ENCODE assay signal across 18 cellular contexts in the genomic region with DNA sequence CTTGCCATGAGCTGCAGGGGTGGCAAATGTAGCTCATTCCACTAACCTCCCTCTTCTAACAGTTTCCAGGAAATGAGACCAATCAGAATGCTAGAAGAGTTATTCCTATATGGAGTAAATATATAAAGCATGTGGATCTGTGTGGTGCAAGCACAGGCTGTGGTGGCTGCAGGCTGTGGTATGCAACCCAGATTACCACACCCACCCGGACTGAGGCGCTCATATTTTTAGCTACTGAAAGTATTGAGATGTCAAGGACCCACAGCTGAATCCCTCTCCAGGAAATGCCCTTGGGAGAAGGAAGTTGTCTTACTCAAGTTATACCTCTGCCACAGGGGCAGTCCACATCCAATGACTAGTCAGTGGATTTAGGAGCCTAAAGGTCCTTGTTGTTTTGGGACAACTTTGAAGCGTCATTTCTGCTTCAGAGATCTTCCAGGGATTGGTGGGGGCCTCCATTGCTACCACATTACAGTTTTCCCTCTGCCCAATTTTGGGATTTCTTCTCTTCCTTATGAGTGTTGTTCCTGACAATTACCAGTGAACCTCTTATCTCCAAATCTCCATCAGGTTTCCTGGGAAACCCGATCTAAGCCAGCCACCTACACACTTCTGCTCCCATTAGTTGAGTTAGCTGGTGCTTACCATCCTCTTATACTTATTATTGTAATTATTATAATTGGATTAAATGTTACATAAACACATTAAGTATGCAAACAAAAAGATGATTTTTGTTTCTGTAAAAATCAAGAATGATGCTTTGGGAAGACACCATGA. TPM values are rescaled to one million over a fixed set of nuclear protein-coding genes. Genes with fewer than 3 reads are reported as not detected.
DNase-seq lines count a peak whose midpoint lies in the region; ATAC-seq, FAIRE-seq and TF ChIP-seq lines count a peak whose summit lies in the region.
"Had no signal": no experiment of that assay in that cellular context is flagged by ENCODE, and none has a peak within 500 bp of the region (broad histone marks: within the 10 kb centered on the region; RNA-seq: fewer than 3 reads in every experiment).

No MANE protein-coding gene starts in this region.

- in situ Hi-C loops in HepG2 (cut with HindIII; ENCODE audit: extremely low pct_ligation_motif_present, low pct_unique_long_range_greater_than_20kb), result no loop called here
- in situ Hi-C loops in K562 (cut with MboI), result no loop called here

- TF ChIP-seq EP300 in HepG2 (IDR thresholded peaks at IDR 0.05; ENCODE audit: low read depth in 2 of 2, low read length in 2 of 2), result no peak
- no peak for TF ChIP-seq EP300 in HepG2 (CRISPR knock-in tag; IDR thresholded peaks at IDR 0.05; ENCODE audit: borderline replicate concordance)
- no peak for TF ChIP-seq EP300 in K562 (IDR thresholded peaks at IDR 0.05; ENCODE audit: low read length)

- H3K9ac ChIP-seq in HepG2 (ENCODE audit: insufficient read depth, low read depth, low read length) (no peak overlapping the region), K562 (ENCODE audit: insufficient read depth in 1 of 2, low read depth in 2 of 2, low read length in 2 of 2) (no peak overlapping the region)

- TF ChIP-seq RAD21 in HepG2 (CRISPR knock-in tag; IDR thresholded peaks at IDR 0.05) (no peak), K562 (CRISPR knock-in tag; conservative IDR thresholded peaks at IDR 0.05 in 1 of 2, IDR thresholded peaks at IDR 0.05 in 1 of 2) (no peak)

- no peak overlapping the region for H3K4me2 ChIP-seq in HepG2 (ENCODE audit: low read depth, low read length)
- no peak overlapping the region for H3K4me2 ChIP-seq in K562 (ENCODE audit: insufficient read depth, low read length)

- H4K20me1 ChIP-seq in HepG2 (ENCODE audit: insufficient read depth, low read length) (no peaks in the 10 kb centered on the region), K562 (replicated peaks; ENCODE audit: control insufficient read depth, insufficient read depth, low read length) (no peaks in the 10 kb centered on the region)

- H2AFZ ChIP-seq in HepG2 (ENCODE audit: low read length), result no peak overlapping the region
- H2AFZ ChIP-seq in K562 (ENCODE audit: low read depth, low read length), result no peak overlapping the region

- H3K4me3 ChIP-seq in HepG2 (replicated peaks in 1 of 3; ENCODE audit: insufficient read depth in 1 of 3, low read depth in 2 of 3, low read length in 3 of 3), result no peak overlapping the region
- no peak overlapping the region for H3K4me3 ChIP-seq in right lobe of liver
- H3K4me3 ChIP-seq in K562, result no peak overlapping the region
- H3K4me3 ChIP-seq: HAP-1 had no signal

- ATAC-seq in HepG2 (peak; percentile 51; the same call in 2 of the 3 replicates), right lobe of liver (no peak), K562 (no peak), GM21526 (IDR thresholded peaks at IDR 0.05; ENCODE audit: low FRiP score, unreplicated experiment) (no peak), HG03196 (IDR thresholded peaks at IDR 0.05; ENCODE audit: unreplicated experiment) (no peak), HG02884 (IDR thresholded peaks at IDR 0.05; ENCODE audit: unreplicated experiment) (no peak)
- ATAC-seq: CD8-positive, alpha-beta T cell had no signal

- FAIRE-seq in HepG2 (lab: Jason Lieb, UNC) (no peak), K562 (lab: Jason Lieb, UNC) (no peak)
- FAIRE-seq: colon had no signal

- H3K9me3 ChIP-seq in HepG2 (ENCODE audit: low read length) (no peaks in the 10 kb centered on the region), right lobe of liver (no peaks in the 10 kb centered on the region), K562 (replicated peaks; ENCODE audit: control insufficient read depth, insufficient read depth, low read depth, low read length) (no peaks in the 10 kb centered on the region)
- H3K9me3 ChIP-seq: HAP-1, neutrophil had no signal

- TF ChIP-seq POLR2A in HepG2 (IDR thresholded peaks at IDR 0.05; ENCODE audit: insufficient read depth in 1 of 2, low read depth in 2 of 2, low read length in 2 of 2) (no peak), right lobe of liver (IDR thresholded peaks at IDR 0.05) (no peak), K562 (conservative IDR thresholded peaks at IDR 0.05) (no peak)

- no peaks in the 10 kb centered on the region for H3K36me3 ChIP-seq in HepG2 (replicated peaks in 1 of 2; ENCODE audit: control insufficient read depth in 1 of 2, insufficient read depth in 2 of 2, low read length in 2 of 2)
- no peaks in the 10 kb centered on the region for H3K36me3 ChIP-seq in right lobe of liver
- H3K36me3 ChIP-seq in K562 (ENCODE audit: control insufficient read depth, insufficient read depth, low read length), result no peaks in the 10 kb centered on the region
- H3K36me3 ChIP-seq: HAP-1, neutrophil had no signal

- POLR2A ChIA-PET in HepG2 (lab: Yijun Ruan, JAX) (no interaction called here), K562 (lab: Yijun Ruan, JAX) (interaction anchor here (0.5 to 0.6 kb wide), 2 partner anchors 25 to 212 kb away, joined by 3 to 5 read pairs; no protein-coding TSS in a partner anchor)

- H3K27ac ChIP-seq in HepG2 (ENCODE audit: extremely low read length, insufficient read depth, low read length) (no peak overlapping the region), right lobe of liver (no peak overlapping the region), K562 (ENCODE audit: extremely low read depth, low read depth, low read length) (no peak overlapping the region)
- H3K27ac ChIP-seq: neutrophil had no signal

- 21% methylated on average over 4 of the region's 4 CpGs for WGBS in HepG2 (ENCODE audit: low lambda C conversion rate)
- 82% methylated on average over 3 of the region's 4 CpGs for WGBS in right lobe of liver (ENCODE audit: insufficient coverage, low coverage, low lambda C conversion rate, missing lambda C conversion rate)
- 1% methylated on average over 4 of the region's 4 CpGs for WGBS in K562 (ENCODE audit: insufficient coverage, low coverage, missing lambda C conversion rate)

- H3K4me1 ChIP-seq in HepG2 (ENCODE audit: insufficient read depth, low read length), result peaks cover 16% of the 10 kb centered on the region
- peaks cover 0 to 31% (median 15%) of the 10 kb centered on the region in 4 donors for H3K4me1 ChIP-seq in right lobe of liver
- no peaks in the 10 kb centered on the region for H3K4me1 ChIP-seq in K562 (replicated peaks in 1 of 2; ENCODE audit: control insufficient read depth in 2 of 2, insufficient read depth in 2 of 2, low read length in 2 of 2)
- H3K4me1 ChIP-seq: HAP-1 had no signal

- DNase-seq in HepG2 (ENCODE audit: low spot score) (no peak), right lobe of liver (no peak), NCI-H748 (lab: John Stamatoyannopoulos, UW; ENCODE audit: unreplicated experiment) (peak; percentile 39), K562 (ENCODE audit: extremely low read depth in 1 of 4, low spot score in 3 of 4) (no peak)
- no peak for DNase-seq in activated CD4-positive, alpha-beta T cell treated with anti-CD3 and anti-CD28 coated beads for 1 hour
- DNase-seq: activated CD4-positive, alpha-beta T cell treated with anti-CD3 and anti-CD28 coated beads, Interleukin-2, amount 50 U/mL, for 48 hours; activated naive CD4-positive, alpha-beta T cell treated with Interleukin-2 at 50 U/mL for 16 hours; CD8-positive, alpha-beta T cell; DMS79 treated with DMSO at 0.1 percent for 48 hours; hypothalamus; OCI-M1; stimulated activated naive CD4-positive, alpha-beta T cell had no signal

- intact Hi-C loops in HepG2 (cut with micrococcal nuclease; ENCODE audit: unreplicated experiment), result no loop called here
- intact Hi-C loops in right lobe of liver (cut with DNase I), result no loop called here
- intact Hi-C loops in K562 (cut with micrococcal nuclease), result no loop called here

- BruUV-seq in HepG2 (replicated peaks; lab: Mats Ljungman, UMichigan) (no TSS peak), K562 (replicated peaks; lab: Mats Ljungman, UMichigan) (no TSS peak)

- no peaks in the 10 kb centered on the region for H3K9me1 ChIP-seq in K562 (ENCODE audit: control insufficient read depth, insufficient read depth, low read length)

- H3K27me3 ChIP-seq in HepG2 (ENCODE audit: control insufficient read depth in 1 of 2, insufficient read depth in 2 of 2, low read length in 2 of 2) (no peaks in the 10 kb centered on the region), right lobe of liver (no peaks in the 10 kb centered on the region), K562 (ENCODE audit: control insufficient read depth in 2 of 2, insufficient read depth in 2 of 2, low read length in 2 of 2) (peaks cover 13 to 19% of the 10 kb centered on the region in 2 experiments)
- H3K27me3 ChIP-seq: neutrophil had no signal

- TF ChIP-seq CTCF in HepG2 (CRISPR knock-in tag; IDR thresholded peaks at IDR 0.05) (no peak), right lobe of liver (IDR thresholded peaks at IDR 0.05) (no peak), K562 (IDR thresholded peaks at IDR 0.05 in 2 of 3, conservative IDR thresholded peaks at IDR 0.05 in 1 of 3; ENCODE audit: insufficient read depth in 2 of 3, low read depth in 1 of 3, low read length in 3 of 3) (no peak)

- no peaks in the 10 kb centered on the region for H3K79me2 ChIP-seq in HepG2 (ENCODE audit: insufficient read depth, low read length)
- no peaks in the 10 kb centered on the region for H3K79me2 ChIP-seq in K562 (ENCODE audit: control insufficient read depth, insufficient read depth, low read length)

- CTCF ChIA-PET in HepG2 (lab: Yijun Ruan, JAX; ENCODE audit: low intra/inter-chr PET ratio, low total read pairs) (no interaction called here), K562 (lab: Yijun Ruan, JAX; ENCODE audit: low intra/inter-chr PET ratio) (no interaction called here)

RNA-seq across cellular contexts. Expression of gene REPS1, which starts 12.1 kb away (rescaled TPM):
- total RNA-seq in HepG2 (2016; rRNA removed; fragmentation: Illumina TruSeq; extraction: Trizol) (36.7 and 38.3 TPM in 2 replicates), right lobe of liver (10 to 100 TPM; 17.0 to 68.0 (median 34.0) TPM), K562 (2014; rRNA removed) (18.3 and 23.2 TPM in 2 replicates), K562 (2014; rRNA removed; fragmentation: Illumina TruSeq; extraction: Trizol) (31.2 and 32.5 TPM in 2 replicates), K562 (2015; rRNA removed; fragmentation: Illumina TruSeq; extraction: Trizol) (32.9 and 34.6 TPM in 2 replicates), K562 (2021) (29.3 and 30.0 TPM in 2 replicates)
- total RNA-seq in HepG2 (2016; cell fraction: cytosol; rRNA removed; fragmentation: Illumina TruSeq; extraction: Trizol; ENCODE audit: low read depth), result 45.7 and 61.3 TPM in 2 replicates
- 37.3 and 38.7 TPM in 2 replicates for total RNA-seq in HepG2 (2016; cell fraction: insoluble cytoplasmic fraction; rRNA removed; fragmentation: Illumina TruSeq; extraction: Trizol)
- total RNA-seq in HepG2 (2016; cell fraction: membrane; rRNA removed; fragmentation: Illumina TruSeq; extraction: Trizol), result 33.6 and 33.7 TPM in 2 replicates
- 34.9 and 38.2 TPM in 2 replicates for total RNA-seq in HepG2 (2016; cell fraction: nucleus; rRNA removed; fragmentation: Illumina TruSeq; extraction: Trizol)
- polyA plus RNA-seq in HepG2 (2011; rRNA removed) (35.2 and 36.4 TPM in 2 replicates), K562 (2011; rRNA removed) (27.8 and 30.8 TPM in 2 replicates), K562 (2014; fragmentation: Illumina TruSeq; extraction: Trizol) (30.5 and 36.0 TPM in 2 replicates), K562 (2014; fragmentation: Nextera tagmentation; extraction: Ambion mirVana) (10 to 100 TPM in 1 of 2 experiments, 1 to 10 TPM in 1; 7.9 to 11.4 TPM), K562 (2014; rRNA removed) (20.5 and 23.3 TPM in 2 replicates)
- 21.6 and 24.9 TPM in 2 replicates for polyA plus RNA-seq in HepG2 (2011; cell fraction: cytosol; rRNA removed)
- polyA plus RNA-seq in HepG2 (2011; cell fraction: nucleus; rRNA removed), result 28.2 and 29.2 TPM in 2 replicates
- polyA plus RNA-seq in HepG2 (2012), result 26.4 and 35.4 TPM in 2 replicates
- polyA plus RNA-seq in HepG2 (2016; cell fraction: cytosol; fragmentation: Illumina TruSeq; extraction: Trizol; ENCODE audit: low read depth), result 7.0 and 8.2 TPM in 2 replicates
- 42.5 and 47.8 TPM in 2 replicates for polyA plus RNA-seq in HepG2 (2016; cell fraction: insoluble cytoplasmic fraction; fragmentation: Illumina TruSeq; extraction: Trizol; ENCODE audit: low read depth)
- 24.4 and 27.4 TPM in 2 replicates for polyA plus RNA-seq in HepG2 (2016; cell fraction: membrane; fragmentation: Illumina TruSeq; extraction: Trizol; ENCODE audit: low read depth)
- 43.8 and 46.7 TPM in 2 replicates for polyA plus RNA-seq in HepG2 (2016; cell fraction: nucleus; fragmentation: Illumina TruSeq; extraction: Trizol; ENCODE audit: insufficient read depth, low read depth)
- polyA minus RNA-seq in HepG2 (2011; rRNA and poly(A)+ RNA removed; ENCODE audit: low replicate concordance), result 30.4 and 52.2 TPM in 2 replicates
- polyA minus RNA-seq in HepG2 (2011; cell fraction: cytosol; rRNA and poly(A)+ RNA removed), result 23.2 and 35.8 TPM in 2 replicates
- 70.3 and 84.2 TPM in 2 replicates for polyA minus RNA-seq in HepG2 (2011; cell fraction: nucleus; rRNA and poly(A)+ RNA removed)
- total RNA-seq in K562 (2011; cell fraction: chromatin; rRNA removed; ENCODE audit: low replicate concordance), result 31.0 and 93.7 TPM in 2 replicates
- 14.3 and 16.2 TPM in 2 replicates for total RNA-seq in K562 (2011; cell fraction: nucleolus; rRNA removed)
- 25.8 and 46.0 TPM in 2 replicates for total RNA-seq in K562 (2011; cell fraction: nucleoplasm; rRNA removed)
- polyA plus RNA-seq in K562 (2011; cell fraction: cytosol; rRNA removed), result 17.3 and 19.5 TPM in 2 replicates
- polyA plus RNA-seq in K562 (2011; cell fraction: nucleus; rRNA removed), result 27.8 and 28.9 TPM in 2 replicates
- 24.6 and 32.3 TPM in 2 replicates for polyA plus RNA-seq in K562 (2012)
- 46.6 and 46.9 TPM in 2 replicates for polyA minus RNA-seq in K562 (2011; rRNA and poly(A)+ RNA removed)
- polyA minus RNA-seq in K562 (2011; cell fraction: cytosol; rRNA and poly(A)+ RNA removed), result 14.6 and 43.4 TPM in 2 replicates
- 19.9 and 37.9 TPM in 2 replicates for polyA minus RNA-seq in K562 (2011; cell fraction: nucleus; rRNA and poly(A)+ RNA removed)

RNA-seq across cellular contexts. Expression of gene ABRACL, which starts 28.4 kb away (rescaled TPM):
- total RNA-seq in HepG2 (2016; rRNA removed; fragmentation: Illumina TruSeq; extraction: Trizol) (5.4 and 7.6 TPM in 2 replicates), right lobe of liver (10 to 100 TPM; 22.5 to 52.0 (median 39.6) TPM), K562 (2014; rRNA removed) (0.98 and 1.4 TPM in 2 replicates), K562 (2014; rRNA removed; fragmentation: Illumina TruSeq; extraction: Trizol) (1.9 and 2.1 TPM in 2 replicates), K562 (2015; rRNA removed; fragmentation: Illumina TruSeq; extraction: Trizol) (2.0 and 2.3 TPM in 2 replicates), K562 (2021) (1.4 and 1.5 TPM in 2 replicates)
- total RNA-seq in HepG2 (2016; cell fraction: cytosol; rRNA removed; fragmentation: Illumina TruSeq; extraction: Trizol; ENCODE audit: low read depth), result 2.0 and 2.1 TPM in 2 replicates
- total RNA-seq in HepG2 (2016; cell fraction: insoluble cytoplasmic fraction; rRNA removed; fragmentation: Illumina TruSeq; extraction: Trizol), result 5.5 and 7.4 TPM in 2 replicates
- 2.3 and 3.2 TPM in 2 replicates for total RNA-seq in HepG2 (2016; cell fraction: membrane; rRNA removed; fragmentation: Illumina TruSeq; extraction: Trizol)
- total RNA-seq in HepG2 (2016; cell fraction: nucleus; rRNA removed; fragmentation: Illumina TruSeq; extraction: Trizol), result 1.9 and 3.0 TPM in 2 replicates
- polyA plus RNA-seq in HepG2 (2011; rRNA removed) (0.82 and 1.4 TPM in 2 replicates), K562 (2011; rRNA removed) (3.0 and 6.1 TPM in 2 replicates), K562 (2014; fragmentation: Illumina TruSeq; extraction: Trizol) (1.6 TPM in 2 replicates), K562 (2014; fragmentation: Nextera tagmentation; extraction: Ambion mirVana) (1 to 10 TPM; 3.8 to 5.2 TPM), K562 (2014; rRNA removed) (1.1 and 1.3 TPM in 2 replicates)
- 0.78 and 1.9 TPM in 2 replicates for polyA plus RNA-seq in HepG2 (2011; cell fraction: cytosol; rRNA removed)
- polyA plus RNA-seq in HepG2 (2011; cell fraction: nucleus; rRNA removed), result 0.29 and 0.42 TPM in 2 replicates
- 0.99 and 1.1 TPM in 2 replicates for polyA plus RNA-seq in HepG2 (2012)
- polyA plus RNA-seq in HepG2 (2016; cell fraction: cytosol; fragmentation: Illumina TruSeq; extraction: Trizol; ENCODE audit: low read depth), result 2.0 and 3.1 TPM in 2 replicates
- polyA plus RNA-seq in HepG2 (2016; cell fraction: insoluble cytoplasmic fraction; fragmentation: Illumina TruSeq; extraction: Trizol; ENCODE audit: low read depth), result 9.1 and 11.4 TPM in 2 replicates
- polyA plus RNA-seq in HepG2 (2016; cell fraction: membrane; fragmentation: Illumina TruSeq; extraction: Trizol; ENCODE audit: low read depth), result 3.2 and 4.1 TPM in 2 replicates
- 2.5 and 4.0 TPM in 2 replicates for polyA plus RNA-seq in HepG2 (2016; cell fraction: nucleus; fragmentation: Illumina TruSeq; extraction: Trizol; ENCODE audit: insufficient read depth, low read depth)
- 1.0 TPM in 1 of 2 replicates, not detected in the other for polyA minus RNA-seq in HepG2 (2011; rRNA and poly(A)+ RNA removed; ENCODE audit: low replicate concordance)
- not detected in 2 replicates for polyA minus RNA-seq in HepG2 (2011; cell fraction: cytosol; rRNA and poly(A)+ RNA removed)
- polyA minus RNA-seq in HepG2 (2011; cell fraction: nucleus; rRNA and poly(A)+ RNA removed), result 0.77 TPM in 1 of 2 replicates, not detected in the other
- 1.1 TPM in 1 of 2 replicates, not detected in the other for total RNA-seq in K562 (2011; cell fraction: chromatin; rRNA removed; ENCODE audit: low replicate concordance)
- total RNA-seq in K562 (2011; cell fraction: nucleolus; rRNA removed), result not detected in 2 replicates
- total RNA-seq in K562 (2011; cell fraction: nucleoplasm; rRNA removed), result not detected in 2 replicates
- polyA plus RNA-seq in K562 (2011; cell fraction: cytosol; rRNA removed), result 1.2 and 4.4 TPM in 2 replicates
- 0.21 and 1.4 TPM in 2 replicates for polyA plus RNA-seq in K562 (2011; cell fraction: nucleus; rRNA removed)
- polyA plus RNA-seq in K562 (2012), result 3.2 and 3.4 TPM in 2 replicates
- polyA minus RNA-seq in K562 (2011; rRNA and poly(A)+ RNA removed), result 1.4 and 5.4 TPM in 2 replicates
- 1.7 and 2.8 TPM in 2 replicates for polyA minus RNA-seq in K562 (2011; cell fraction: cytosol; rRNA and poly(A)+ RNA removed)
- polyA minus RNA-seq in K562 (2011; cell fraction: nucleus; rRNA and poly(A)+ RNA removed), result 0.89 TPM in 1 of 2 replicates, not detected in the other

Comparison
In these comparisons a context has a peak if more than half of its experiments do, and no peak if none do; other contexts are left out.
1. Of the 241 proteins assayed by ChIP-seq in both HepG2 and K562: peak only in HepG2: none; only in K562: RFX1; in both: none; in neither: 240.